Comparison of ENCODE assay signal across 8 cellular contexts in genomic region chr5:169302491-169303118, GRCh38. TPM values are rescaled to one million over a fixed set of nuclear protein-coding genes. Genes with fewer than 3 reads are reported as not detected.
DNase-seq lines count a peak whose midpoint lies in the region; ATAC-seq and TF ChIP-seq lines count a peak whose summit lies in the region.

No MANE protein-coding gene starts in this region.

- in situ Hi-C loops in GM13977 (cut with MboI; ENCODE audit: low pct_unique_long_range_greater_than_20kb, low sequenced_read_pairs, unreplicated experiment) = loop anchor here (25.0 kb wide), 1 partner anchor 615 kb away; no protein-coding TSS in a partner anchor

- no peaks in the 10 kb centered on the region for H3K36me3 ChIP-seq in mucosa of descending colon (ENCODE audit: low read depth)

- no peak overlapping the region for H3K4me3 ChIP-seq in mucosa of descending colon

- DNase-seq in AG09319 (ENCODE audit: extremely low read depth, low read depth) (peak; percentile 86), GM13977 (ENCODE audit: low spot score) (peak; percentile 75), NCI-H345 (lab: John Stamatoyannopoulos, UW) (peak; percentile 79), epidermal melanocyte (ENCODE audit: insufficient read length, low spot score) (peak; percentile 71), mucosa of descending colon (peak; percentile 63 to 76 (median 70))
- peak; percentile 32 for DNase-seq in activated CD4-positive, alpha-beta T cell treated with anti-CD3 and anti-CD28 coated beads, Interleukin-2, amount 50 U/mL, for 1 hour
- DNase-seq in stimulated activated naive CD4-positive, alpha-beta T cell treated with Interleukin-2 at 50 U/mL for 16 hours (lab: John Stamatoyannopoulos, UW) = peak; percentile 4

- peaks cover 4% of the 10 kb centered on the region for H3K4me1 ChIP-seq in mucosa of descending colon (ENCODE audit: low read depth)

- TF ChIP-seq CTCF in AG09319 (IDR thresholded peaks at IDR 0.05; ENCODE audit: low read depth, low read length) = peak; percentile 93
- TF ChIP-seq CTCF in GM13977 (IDR thresholded peaks at IDR 0.05; ENCODE audit: extremely low read depth, insufficient read depth, missing control alignments) = peak; percentile 88
- peak; percentile 79 for TF ChIP-seq CTCF in mucosa of descending colon (IDR thresholded peaks at IDR 0.05)

- ATAC-seq in HG02973 (IDR thresholded peaks at IDR 0.05; ENCODE audit: unreplicated experiment) (peak; percentile 79), mucosa of descending colon (peak; percentile 66)

- intact Hi-C loops in mucosa of descending colon (cut with DNase I, micrococcal nuclease) = loop anchor here (2.0 to 10.0 kb wide), 2 partner anchors 316 to 628 kb away; no protein-coding TSS in a partner anchor

- no peaks in the 10 kb centered on the region for H3K9me3 ChIP-seq in mucosa of descending colon

RNA-seq across cellular contexts. Expression of gene SLIT3, which starts 1.7 kb away (rescaled TPM):
- 10 to 100 TPM in 2 of 3 donors, 1 to 10 TPM in 1; 4.2 to 25.5 (median 16.1) TPM for total RNA-seq in mucosa of descending colon

Comparison
In these comparisons a context has a peak if more than half of its experiments do, and no peak if none do; other contexts are left out.
1. DNase-seq: peak in every context shown above with its lines; median percentile 86 in AG09319; 79 in NCI-H345; 75 in GM13977; 71 in epidermal melanocyte; 70 in mucosa of descending colon; 32 in activated CD4-positive, alpha-beta T cell treated with anti-CD3 and anti-CD28 coated beads, Interleukin-2, amount 50 U/mL, for 1 hour; 4 in stimulated activated naive CD4-positive, alpha-beta T cell treated with Interleukin-2 at 50 U/mL for 16 hours.